In the genomic region with DNA sequence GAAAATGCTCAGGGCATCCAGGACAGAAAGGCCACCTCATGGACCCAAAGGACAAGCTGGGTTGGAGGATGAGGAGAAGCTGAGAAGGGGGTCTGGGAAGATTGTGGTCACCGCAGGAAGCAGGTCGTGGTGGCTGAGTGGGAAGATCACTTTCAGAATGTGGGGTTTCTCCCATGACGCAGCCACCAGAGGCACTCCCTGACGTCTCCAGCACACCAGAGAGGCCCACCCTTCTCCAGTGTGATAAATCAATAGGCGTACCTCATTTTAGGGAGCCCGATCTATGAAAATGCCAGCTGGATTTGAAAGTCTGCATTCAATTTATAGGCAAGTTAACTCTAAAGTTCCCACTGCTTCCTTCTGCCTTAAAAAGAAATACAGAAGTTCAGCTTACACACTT, we compare ENCODE assay signal across 17 cellular contexts. TPM values are rescaled to one million over a fixed set of nuclear protein-coding genes. Genes with fewer than 3 reads are reported as not detected.
A peak's percentile ranks its signal among the peaks of the same experiment; 100 is the strongest.
DNase-seq lines count a peak whose midpoint lies in the region; ATAC-seq and TF ChIP-seq lines count a peak whose summit lies in the region.
"Had no signal": no experiment of that assay in that cellular context is flagged by ENCODE, and none has a peak within 500 bp of the region (broad histone marks: within the 10 kb centered on the region; RNA-seq: fewer than 3 reads in every experiment).

No MANE protein-coding gene starts in this region.

- H3K4me1 Mint-ChIP-seq in brain: peaks cover 90% of the 10 kb centered on the region
- peaks cover 82% of the 10 kb centered on the region for H3K4me1 Mint-ChIP-seq in neural crest cell
- H3K4me1 Mint-ChIP-seq: B cell had no signal

- H3K4me3 Mint-ChIP-seq in brain: no peak overlapping the region
- H3K4me3 Mint-ChIP-seq in neural crest cell: peak overlapping the region; percentile 12
- H3K4me3 Mint-ChIP-seq: B cell; CD8-positive, alpha-beta memory T cell had no signal

- H3K27me3 Mint-ChIP-seq in brain (no peaks in the 10 kb centered on the region), neural crest cell (ENCODE audit: low read depth) (no peaks in the 10 kb centered on the region)

- peak; percentile 19 for DNase-seq in stimulated activated CD4-positive, alpha-beta T cell treated with anti-CD3 and anti-CD28 coated beads, Interleukin-15, amount 100 ng/mL, for 24 hours
- no peak for DNase-seq in stimulated activated CD4-positive, alpha-beta T cell treated with anti-CD3 and anti-CD28 coated beads, Interleukin-12 subunit alpha, Interleukin-12 subunit beta, amount 100 ng/mL, for 4 hours
- DNase-seq in neural crest cell (ENCODE audit: low read depth, low spot score) (no peak), middle frontal gyrus (ENCODE audit: extremely low spot score, low spot score) (no peak), Ammon's horn (ENCODE audit: low spot score) (no peak)
- DNase-seq: ACHN; CD8-positive, alpha-beta memory T cell; H7; MM.1S; NCI-H1105 treated with DMSO at 0.1 percent for 48 hours; NCI-H187; NCI-H446; Peyer's patch; Right ventricle myocardium superior had no signal

- H3K36me3 Mint-ChIP-seq in brain (peaks cover 39% of the 10 kb centered on the region), neural crest cell (ENCODE audit: low read depth) (peaks cover 7% of the 10 kb centered on the region)

- peaks cover 0 to 5% (median 0%) of the 10 kb centered on the region in 5 experiments for H3K9me3 Mint-ChIP-seq in brain
- no peaks in the 10 kb centered on the region for H3K9me3 Mint-ChIP-seq in neural crest cell
- H3K9me3 Mint-ChIP-seq: CD8-positive, alpha-beta memory T cell had no signal

- ATAC-seq in HG02884 (IDR thresholded peaks at IDR 0.05; ENCODE audit: unreplicated experiment): no peak

- no peak for TF ChIP-seq CTCF in brain (conservative IDR thresholded peaks at IDR 0.05)
- no peak for TF ChIP-seq CTCF in neural crest cell (conservative IDR thresholded peaks at IDR 0.05)

- H3K27ac Mint-ChIP-seq in brain (peak overlapping the region in 4 of 5 experiments; percentile 43 to 76 (median 54)), neural crest cell (ENCODE audit: unreplicated experiment) (no peak overlapping the region)
- H3K27ac Mint-ChIP-seq: B cell had no signal

RNA-seq across cellular contexts. Expression of a gene that starts 10.5 kb away (rescaled TPM):
- polyA plus RNA-seq in brain (ENCODE audit: insufficient read depth, low read depth, low replicate concordance): 3.3 TPM
- 116 and 125 TPM in 2 replicates for total RNA-seq in neural crest cell
